9 cellular contexts compared by ENCODE assay signal in the genomic region with DNA sequence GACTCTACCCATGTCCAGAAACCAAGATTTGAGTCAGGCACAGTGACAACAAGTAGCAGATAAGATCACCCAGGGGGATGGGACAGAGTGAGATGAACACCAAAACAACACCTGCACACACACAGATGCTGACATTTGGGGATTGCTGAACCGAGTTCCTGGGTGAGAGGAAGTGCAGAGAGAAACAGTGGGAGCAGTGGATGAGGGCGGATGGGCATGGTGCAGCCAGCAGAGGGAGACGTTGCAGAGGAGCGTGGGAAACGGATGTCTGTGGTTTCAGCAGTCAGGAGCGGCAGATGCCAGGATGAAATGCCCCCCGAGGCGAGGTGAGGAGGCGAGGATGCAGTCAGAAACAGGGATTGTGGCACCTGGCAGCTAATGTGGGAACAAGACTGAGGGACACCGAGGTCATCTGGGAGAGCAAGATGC.
DNase-seq lines count a peak whose midpoint lies in the region; ATAC-seq and TF ChIP-seq lines count a peak whose summit lies in the region.
"Had no signal": no experiment of that assay in that cellular context is flagged by ENCODE, and none has a peak within 500 bp of the region (broad histone marks: within the 10 kb centered on the region; RNA-seq: fewer than 3 reads in every experiment).

No MANE protein-coding gene starts in this region.

- H3K27me3 ChIP-seq in Caco-2 (replicated peaks; ENCODE audit: control insufficient read depth, insufficient read depth, low read length) (no peaks in the 10 kb centered on the region), kidney epithelial cell (ENCODE audit: control insufficient read depth, insufficient read depth, low read length) (no peaks in the 10 kb centered on the region)

- H3K9me3 Mint-ChIP-seq in Caco-2 (ENCODE audit: unreplicated experiment) (no peaks in the 10 kb centered on the region), activated B cell treated with CpG ODN at 0.5 μM for 24 hours (no peaks in the 10 kb centered on the region)

- H3K36me3 Mint-ChIP-seq in Caco-2 (ENCODE audit: insufficient read depth, unreplicated experiment), result peaks cover 24% of the 10 kb centered on the region
- H3K36me3 Mint-ChIP-seq in activated B cell treated with CpG ODN at 0.5 μM for 24 hours (ENCODE audit: low read depth), result peaks cover 23% of the 10 kb centered on the region

- H3K27me3 Mint-ChIP-seq in Caco-2 (ENCODE audit: insufficient read depth, unreplicated experiment), result no peaks in the 10 kb centered on the region
- H3K27me3 Mint-ChIP-seq in activated B cell treated with CpG ODN at 0.5 μM for 24 hours, result no peaks in the 10 kb centered on the region

- no peak for DNase-seq in Caco-2
- DNase-seq in activated B cell treated with CpG ODN at 0.5 μM for 24 hours, result no peak
- no peak for DNase-seq in kidney epithelial cell (ENCODE audit: low read depth)
- DNase-seq: NCI-H1105 had no signal

- no peaks in the 10 kb centered on the region for H3K9me3 ChIP-seq in Caco-2

- no peaks in the 10 kb centered on the region for H3K36me3 ChIP-seq in Caco-2 (ENCODE audit: control insufficient read depth, insufficient read depth, low read length)
- H3K36me3 ChIP-seq in kidney epithelial cell (ENCODE audit: control insufficient read depth, insufficient read depth, low read length), result no peaks in the 10 kb centered on the region

- no TSS peak for BruUV-seq in Caco-2 (replicated peaks; lab: Mats Ljungman, UMichigan)

- CTCF ChIA-PET in Caco-2 (lab: Charles Lee), result no interaction called here
- CTCF ChIA-PET in activated B cell treated with CpG ODN at 0.5 μM for 24 hours (lab: Charles Lee), result no interaction called here

- TF ChIP-seq CTCF in Caco-2 (IDR thresholded peaks at IDR 0.05; ENCODE audit: insufficient read depth in 1 of 2, low read depth in 1 of 2, low read length in 1 of 2, severe bottlenecking in 1 of 2, unreplicated experiment in 1 of 2) (no peak), activated B cell treated with CpG ODN at 0.5 μM for 24 hours (IDR thresholded peaks at IDR 0.05) (no peak), kidney epithelial cell (IDR thresholded peaks at IDR 0.05; ENCODE audit: insufficient read depth, low read length, poor library complexity, severe bottlenecking) (peak; percentile 35)

- peaks cover 7% of the 10 kb centered on the region; the same call in 1 of the 2 replicates for H3K4me1 ChIP-seq in Caco-2

- H3K4me1 Mint-ChIP-seq in Caco-2 (ENCODE audit: low read depth, unreplicated experiment) (peaks cover 16% of the 10 kb centered on the region), activated B cell treated with CpG ODN at 0.5 μM for 24 hours (peaks cover 25% of the 10 kb centered on the region)

- POLR2A ChIA-PET in Caco-2 (lab: Charles Lee) (no interaction called here), activated B cell treated with CpG ODN at 0.5 μM for 24 hours (lab: Charles Lee) (no interaction called here)

- peak overlapping the region; percentile 86 for H3K27ac Mint-ChIP-seq in Caco-2 (ENCODE audit: unreplicated experiment)
- H3K27ac Mint-ChIP-seq in activated B cell treated with CpG ODN at 0.5 μM for 24 hours, result peak overlapping the region; percentile 2

- H3K4me3 ChIP-seq in Caco-2 (ENCODE audit: low read depth, low read length), result no peak overlapping the region
- no peak overlapping the region for H3K4me3 ChIP-seq in kidney epithelial cell (ENCODE audit: low read depth, low read length)

- no peak overlapping the region for H3K4me3 Mint-ChIP-seq in Caco-2 (ENCODE audit: unreplicated experiment)
- H3K4me3 Mint-ChIP-seq in activated B cell treated with CpG ODN at 0.5 μM for 24 hours, result peak overlapping the region; percentile 19

- intact Hi-C loops in Caco-2 (cut with micrococcal nuclease; ENCODE audit: unreplicated experiment), result no loop called here
- intact Hi-C loops in activated B cell treated with CpG ODN at 0.5 μM for 24 hours (cut with micrococcal nuclease), result no loop called here

- ATAC-seq in GM21619 (IDR thresholded peaks at IDR 0.05; ENCODE audit: unreplicated experiment) (peak; percentile 44), activated B cell treated with CpG ODN at 0.5 μM for 24 hours (ENCODE audit: low read depth) (no peak), GM18498 (IDR thresholded peaks at IDR 0.05; ENCODE audit: unreplicated experiment) (no peak), GM21390 (IDR thresholded peaks at IDR 0.05; ENCODE audit: unreplicated experiment) (no peak), HG02970 (IDR thresholded peaks at IDR 0.05; ENCODE audit: low FRiP score, unreplicated experiment) (no peak), GM21381 (IDR thresholded peaks at IDR 0.05; ENCODE audit: unreplicated experiment) (no peak)
